ENCODE assay signal across 26 cellular contexts in genomic region chr9:123253204-123253603, GRCh38.
"Had no signal": no experiment of that assay in that cellular context is flagged by ENCODE, and none has a peak within 500 bp of the region (broad histone marks: within the 10 kb centered on the region; RNA-seq: fewer than 3 reads in every experiment).

No MANE protein-coding gene starts in this region.

- H3K27me3 ChIP-seq: colonic mucosa, gastrocnemius medialis, neutrophil, pancreas, suprapubic skin, transverse colon, upper lobe of right lung, uterus had no signal

- ATAC-seq: esophagus mucosa; gastrocnemius medialis; left ventricle myocardium superior; lower lobe of right lung; natural killer cell treated with Interleukin-12 subunit alpha and Interleukin-12 subunit beta and Interleukin-15 and Interleukin-18, amount 100 ng/mL, for 72 hours; pancreas; sciatic nerve; stimulated activated naive CD8-positive, alpha-beta T cell treated with anti-CD3 and anti-CD28 coated beads, Interleukin-15, amount 100 ng/mL, for 72 hours; upper lobe of right lung had no signal

- H3K36me3 Mint-ChIP-seq: natural killer cell treated with Interleukin-12 subunit alpha and Interleukin-12 subunit beta and Interleukin-15 and Interleukin-18, amount 100 ng/mL, for 72 hours had no signal

- H3K4me2 ChIP-seq: smooth muscle cell had no signal

- H3K27me3 Mint-ChIP-seq: dendritic cell treated with granulocyte-macrophage colony-stimulating factor and Interleukin-4, amounts not matched to agents 40 ng/mL and 50 ng/mL, for 4 days; stimulated activated naive CD8-positive, alpha-beta T cell treated with anti-CD3 and anti-CD28 coated beads, Interleukin-15, amount 100 ng/mL, for 72 hours had no signal

- DNase-seq: colonic mucosa; effector CD8-positive, alpha-beta T cell; endodermal cell; foreskin fibroblast; gastrocnemius medialis; head of caudate nucleus; left ventricle myocardium superior; lower lobe of right lung; pancreas; stimulated activated CD4-positive, alpha-beta T cell treated with anti-CD3 and anti-CD28 coated beads, Interleukin-12 subunit alpha, Interleukin-12 subunit beta, amount 100 ng/mL, for 4 hours; stimulated activated CD4-positive, alpha-beta T cell treated with anti-CD3 and anti-CD28 coated beads, Interleukin-1b, Interleukin-23, amount 100 ng/mL, for 48 hours; stimulated activated CD4-positive, alpha-beta T cell treated with anti-CD3 and anti-CD28 coated beads, Interleukin-4, amount 100 ng/mL, for 1 hour; stimulated activated CD8-positive, alpha-beta memory T cell treated with anti-CD3 and anti-CD28 coated beads, Interleukin-4, amount 100 ng/mL, for 48 hours; stimulated activated naive CD8-positive, alpha-beta T cell treated with anti-CD3 and anti-CD28 coated beads, Interleukin-15, amount 100 ng/mL, for 72 hours; transverse colon; upper lobe of right lung; uterus had no signal

- H3K4me3 Mint-ChIP-seq: dendritic cell treated with granulocyte-macrophage colony-stimulating factor and Interleukin-4, amounts not matched to agents 40 ng/mL and 50 ng/mL, for 4 days; endodermal cell; natural killer cell treated with Interleukin-12 subunit alpha and Interleukin-12 subunit beta and Interleukin-15 and Interleukin-18, amount 100 ng/mL, for 72 hours; neural crest cell; stimulated activated naive CD8-positive, alpha-beta T cell treated with anti-CD3 and anti-CD28 coated beads, Interleukin-15, amount 100 ng/mL, for 72 hours had no signal

- H3K4me1 Mint-ChIP-seq: neural crest cell had no signal

- H3K4me3 ChIP-seq: colonic mucosa, gastrocnemius medialis, lower lobe of right lung, pancreas, smooth muscle cell, suprapubic skin, transverse colon, upper lobe of right lung, uterus had no signal

- H3K27ac Mint-ChIP-seq: dendritic cell treated with granulocyte-macrophage colony-stimulating factor and Interleukin-4, amounts not matched to agents 40 ng/mL and 50 ng/mL, for 4 days; endodermal cell; natural killer cell treated with Interleukin-12 subunit alpha and Interleukin-12 subunit beta and Interleukin-15 and Interleukin-18, amount 100 ng/mL, for 72 hours; stimulated activated naive CD8-positive, alpha-beta T cell treated with anti-CD3 and anti-CD28 coated beads, Interleukin-15, amount 100 ng/mL, for 72 hours had no signal

- H3K36me3 ChIP-seq: colonic mucosa, gastrocnemius medialis, lower lobe of right lung, neutrophil, pancreas, suprapubic skin, transverse colon, upper lobe of right lung, uterus had no signal

- H3K9me3 Mint-ChIP-seq: dendritic cell treated with granulocyte-macrophage colony-stimulating factor and Interleukin-4, amounts not matched to agents 40 ng/mL and 50 ng/mL, for 4 days; endodermal cell; natural killer cell treated with Interleukin-12 subunit alpha and Interleukin-12 subunit beta and Interleukin-15 and Interleukin-18, amount 100 ng/mL, for 72 hours; neural crest cell had no signal

- H3K9me3 ChIP-seq: colonic mucosa, gastrocnemius medialis, lower lobe of right lung, neutrophil, pancreas, suprapubic skin, transverse colon, upper lobe of right lung, uterus had no signal

- H3K27ac ChIP-seq: colonic mucosa, epithelial cell of prostate, gastrocnemius medialis, lower lobe of right lung, neutrophil, pancreas, suprapubic skin, transverse colon, upper lobe of right lung, uterus had no signal

- H3K4me1 ChIP-seq: lower lobe of right lung, suprapubic skin, upper lobe of right lung, uterus had no signal
